In genomic region chr2:171880774-171881173, GRCh38 we compare ENCODE assay signal across 1 cellular context.
TF ChIP-seq lines count a peak whose summit lies in the region.

No MANE protein-coding gene starts in this region.

TF ChIP-seq in HepG2, 621 proteins besides CTCF, POLR2A, EP300 and RAD21:
- no peak for TF ChIP-seq ZNF576 (CRISPR knock-in tag; IDR thresholded peaks at IDR 0.05)
- peak; percentile 35; the same call in 1 of the 2 replicates for TF ChIP-seq ZNF629 (CRISPR knock-in tag; conservative IDR thresholded peaks at IDR 0.05)
